In the genomic region with DNA sequence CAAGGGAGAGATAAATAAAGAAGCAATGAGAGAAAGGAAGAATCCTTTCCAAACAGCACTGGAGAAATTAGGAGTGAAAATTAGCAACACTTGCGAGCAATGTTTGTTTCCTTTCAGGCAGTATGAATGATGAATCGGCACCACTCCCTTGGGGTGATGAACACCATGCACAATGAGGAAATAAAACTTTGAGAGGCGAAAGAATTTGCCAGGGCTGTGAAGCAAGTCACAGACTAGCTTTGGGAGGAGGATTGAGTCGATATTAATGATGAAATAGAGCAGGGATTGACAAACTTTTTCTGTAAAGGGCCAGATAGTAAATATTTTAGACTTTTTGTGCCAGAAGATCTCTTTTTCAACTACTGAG, we compare ENCODE assay signal across 1 cellular context.
TF ChIP-seq lines count a peak whose summit lies in the region.

No MANE protein-coding gene starts in this region.

TF ChIP-seq in neural cell, 6 proteins besides CTCF, POLR2A, EP300 and RAD21 (continued from another document):
- TF ChIP-seq, protein P1, sequence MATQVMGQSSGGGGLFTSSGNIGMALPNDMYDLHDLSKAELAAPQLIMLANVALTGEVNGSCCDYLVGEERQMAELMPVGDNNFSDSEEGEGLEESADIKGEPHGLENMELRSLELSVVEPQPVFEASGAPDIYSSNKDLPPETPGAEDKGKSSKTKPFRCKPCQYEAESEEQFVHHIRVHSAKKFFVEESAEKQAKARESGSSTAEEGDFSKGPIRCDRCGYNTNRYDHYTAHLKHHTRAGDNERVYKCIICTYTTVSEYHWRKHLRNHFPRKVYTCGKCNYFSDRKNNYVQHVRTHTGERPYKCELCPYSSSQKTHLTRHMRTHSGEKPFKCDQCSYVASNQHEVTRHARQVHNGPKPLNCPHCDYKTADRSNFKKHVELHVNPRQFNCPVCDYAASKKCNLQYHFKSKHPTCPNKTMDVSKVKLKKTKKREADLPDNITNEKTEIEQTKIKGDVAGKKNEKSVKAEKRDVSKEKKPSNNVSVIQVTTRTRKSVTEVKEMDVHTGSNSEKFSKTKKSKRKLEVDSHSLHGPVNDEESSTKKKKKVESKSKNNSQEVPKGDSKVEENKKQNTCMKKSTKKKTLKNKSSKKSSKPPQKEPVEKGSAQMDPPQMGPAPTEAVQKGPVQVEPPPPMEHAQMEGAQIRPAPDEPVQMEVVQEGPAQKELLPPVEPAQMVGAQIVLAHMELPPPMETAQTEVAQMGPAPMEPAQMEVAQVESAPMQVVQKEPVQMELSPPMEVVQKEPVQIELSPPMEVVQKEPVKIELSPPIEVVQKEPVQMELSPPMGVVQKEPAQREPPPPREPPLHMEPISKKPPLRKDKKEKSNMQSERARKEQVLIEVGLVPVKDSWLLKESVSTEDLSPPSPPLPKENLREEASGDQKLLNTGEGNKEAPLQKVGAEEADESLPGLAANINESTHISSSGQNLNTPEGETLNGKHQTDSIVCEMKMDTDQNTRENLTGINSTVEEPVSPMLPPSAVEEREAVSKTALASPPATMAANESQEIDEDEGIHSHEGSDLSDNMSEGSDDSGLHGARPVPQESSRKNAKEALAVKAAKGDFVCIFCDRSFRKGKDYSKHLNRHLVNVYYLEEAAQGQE (IDR thresholded peaks at IDR 0.05; ENCODE audit: borderline replicate concordance): no peak
